Comparison of ENCODE assay signal across 14 cellular contexts in the genomic region with DNA sequence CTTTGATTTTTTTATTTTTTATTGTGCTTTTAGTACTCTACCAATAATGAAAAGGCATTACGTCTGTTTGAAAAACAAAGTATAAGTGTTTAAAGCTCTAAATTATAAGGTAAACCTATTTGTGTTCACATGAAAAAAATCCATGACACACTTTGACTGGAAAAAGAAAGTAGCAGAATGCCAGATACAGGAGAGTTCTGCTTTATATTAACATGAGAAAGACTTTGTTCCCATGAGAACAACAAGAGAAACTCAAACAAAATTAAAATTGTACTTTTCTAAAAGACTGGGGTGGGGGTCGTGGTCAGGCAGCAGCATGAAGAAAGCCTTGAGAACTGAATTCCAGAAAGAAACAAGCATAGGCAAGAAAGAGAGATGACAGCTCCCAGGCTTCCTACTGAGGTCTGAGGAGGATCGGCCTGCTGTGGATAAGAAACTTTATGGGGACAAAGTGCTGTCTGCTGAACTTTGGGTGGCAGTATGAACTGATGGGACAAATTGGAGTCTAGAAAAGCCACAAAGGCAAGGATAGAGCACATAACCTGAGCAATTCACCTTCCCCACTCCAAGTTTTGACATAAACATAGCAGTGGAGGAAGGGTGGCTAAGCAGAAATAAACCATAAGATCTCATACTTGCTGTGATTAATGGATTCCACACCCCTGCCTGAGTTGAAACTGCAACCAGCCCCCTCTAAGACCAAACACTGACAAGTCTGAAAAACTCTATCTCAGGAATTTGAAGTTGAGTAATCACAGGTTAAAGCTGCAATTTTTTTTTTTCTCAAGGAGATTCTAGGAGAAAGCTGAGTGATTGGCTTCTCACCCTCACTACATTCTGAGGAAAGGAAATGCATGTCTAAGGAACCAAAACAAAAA. TPM values are rescaled to one million over a fixed set of nuclear protein-coding genes. Genes with fewer than 3 reads are reported as not detected.
A peak's percentile ranks its signal among the peaks of the same experiment; 100 is the strongest.
DNase-seq lines count a peak whose midpoint lies in the region; ATAC-seq, FAIRE-seq and TF ChIP-seq lines count a peak whose summit lies in the region.
"Had no signal": no experiment of that assay in that cellular context is flagged by ENCODE, and none has a peak within 500 bp of the region (broad histone marks: within the 10 kb centered on the region; RNA-seq: fewer than 3 reads in every experiment).

No MANE protein-coding gene starts in this region.

- H3K4me1 Mint-ChIP-seq in activated T-helper 17 cell treated with anti-CD3 and anti-CD28 coated beads, Interleukin-2, amount 50 U/mL, for 72 hours, result no peaks in the 10 kb centered on the region
- H3K4me1 Mint-ChIP-seq: naive B cell had no signal

- no peak for TF ChIP-seq EP300 in gastroesophageal sphincter (IDR thresholded peaks at IDR 0.05)

- peaks cover 5% of the 10 kb centered on the region for H3K9me3 Mint-ChIP-seq in activated T-helper 17 cell treated with anti-CD3 and anti-CD28 coated beads, Interleukin-2, amount 50 U/mL, for 72 hours

- H3K27me3 Mint-ChIP-seq in activated T-helper 17 cell treated with anti-CD3 and anti-CD28 coated beads, Interleukin-2, amount 50 U/mL, for 72 hours, result peaks cover 10% of the 10 kb centered on the region

- H3K36me3 Mint-ChIP-seq in activated T-helper 17 cell treated with anti-CD3 and anti-CD28 coated beads, Interleukin-2, amount 50 U/mL, for 72 hours (ENCODE audit: low read depth), result no peaks in the 10 kb centered on the region

- peak overlapping the region; percentile 84 to 94 (median 90) for H3K27ac ChIP-seq in gastroesophageal sphincter
- H3K27ac ChIP-seq in rectal smooth muscle tissue (ENCODE audit: low read depth, low read length), result peak overlapping the region; percentile 94
- H3K27ac ChIP-seq in right cardiac atrium (ENCODE audit: low read length), result no peak overlapping the region
- no peak overlapping the region for H3K27ac ChIP-seq in ascending aorta
- H3K27ac ChIP-seq: VCaP had no signal

- H3K27me3 ChIP-seq in gastroesophageal sphincter (no peaks in the 10 kb centered on the region), rectal smooth muscle tissue (ENCODE audit: control insufficient read depth, insufficient read depth, low read length) (no peaks in the 10 kb centered on the region), right cardiac atrium (ENCODE audit: control insufficient read depth, insufficient read depth) (no peaks in the 10 kb centered on the region), ascending aorta (no peaks in the 10 kb centered on the region)

- H3K4me3 ChIP-seq in gastroesophageal sphincter (no peak overlapping the region), rectal smooth muscle tissue (ENCODE audit: low read length) (no peak overlapping the region), right cardiac atrium (ENCODE audit: low read length) (no peak overlapping the region), ascending aorta (no peak overlapping the region)
- H3K4me3 ChIP-seq: GM12878 had no signal

- peak; percentile 66 for DNase-seq in EL
- no peak for DNase-seq in HuH-7 (ENCODE audit: low spot score)
- DNase-seq in GM12892 (ENCODE audit: insufficient read length), result no peak
- DNase-seq in right cardiac atrium, result no peak
- no peak for DNase-seq in ascending aorta (ENCODE audit: low spot score in 2 of 2)
- DNase-seq: activated T-cell treated with anti-CD3 and anti-CD28 coated beads, Interleukin-2, amount 50 U/mL, for 48 hours; naive B cell; RPMI8226; stimulated activated CD4-positive, alpha-beta T cell treated with anti-CD3 and anti-CD28 coated beads, Interleukin-2, amount 100 ng/mL, for 24 hours had no signal

- no peak overlapping the region for H3K27ac Mint-ChIP-seq in activated T-helper 17 cell treated with anti-CD3 and anti-CD28 coated beads, Interleukin-2, amount 50 U/mL, for 72 hours

- TF ChIP-seq CTCF in gastroesophageal sphincter (IDR thresholded peaks at IDR 0.05), result no peak
- TF ChIP-seq CTCF in ascending aorta (IDR thresholded peaks at IDR 0.05), result no peak

- ATAC-seq in activated T-helper 17 cell treated with anti-CD3 and anti-CD28 coated beads, Interleukin-2, amount 50 U/mL, for 72 hours (replicated peaks), result peak; percentile 51
- no peak for ATAC-seq in gastroesophageal sphincter
- ATAC-seq in right cardiac atrium, result no peak
- ATAC-seq: GM12878 had no signal

- FAIRE-seq in GM12892 (lab: Jason Lieb, UNC), result no peak
- FAIRE-seq: GM12878 had no signal

- H3K9ac ChIP-seq in rectal smooth muscle tissue (ENCODE audit: low read length), result no peak overlapping the region

- WGBS in gastroesophageal sphincter (ENCODE audit: low coverage in 1 of 2), 2 donors, result 20 to 35% methylated on average over 2 to 3 of the region's 3 CpGs
- WGBS in right cardiac atrium, result 64% methylated on average over 3 of the region's 3 CpGs

- no peaks in the 10 kb centered on the region for H3K36me3 ChIP-seq in gastroesophageal sphincter
- no peaks in the 10 kb centered on the region for H3K36me3 ChIP-seq in rectal smooth muscle tissue (ENCODE audit: control insufficient read depth, insufficient read depth, low read length)
- no peaks in the 10 kb centered on the region for H3K36me3 ChIP-seq in ascending aorta

- H3K9me3 ChIP-seq in gastroesophageal sphincter, result peaks cover 0 to 7% (median 0%) of the 10 kb centered on the region in 3 donors
- H3K9me3 ChIP-seq in right cardiac atrium (ENCODE audit: control insufficient read depth, low read length), result no peaks in the 10 kb centered on the region
- peaks cover 0 to 8% of the 10 kb centered on the region in 2 donors for H3K9me3 ChIP-seq in ascending aorta

- TF ChIP-seq POLR2A in gastroesophageal sphincter (IDR thresholded peaks at IDR 0.05), result no peak
- TF ChIP-seq POLR2A in GM12892 (IDR thresholded peaks at IDR 0.05; ENCODE audit: low read depth, low read length), result no peak

- H3K4me1 ChIP-seq in gastroesophageal sphincter (peaks cover 18 to 84% (median 35%) of the 10 kb centered on the region in 3 donors), rectal smooth muscle tissue (ENCODE audit: control insufficient read depth, insufficient read depth, low read length) (peaks cover 75% of the 10 kb centered on the region), right cardiac atrium (ENCODE audit: control insufficient read depth, insufficient read depth, low read length) (peaks cover 4% of the 10 kb centered on the region), ascending aorta (peaks cover 3 to 10% of the 10 kb centered on the region in 2 donors)

- no peak overlapping the region for H3K4me3 Mint-ChIP-seq in activated T-helper 17 cell treated with anti-CD3 and anti-CD28 coated beads, Interleukin-2, amount 50 U/mL, for 72 hours
- H3K4me3 Mint-ChIP-seq: naive B cell had no signal

- intact Hi-C loops in right cardiac atrium (cut with DNase I) (loop anchor here in 1 of 4 donors (5.0 kb wide), 1 partner anchor 43 kb away; the partner anchor contains the start of gene COL6A1), ascending aorta (cut with DNase I) (loop anchor here (5.0 kb wide), 1 partner anchor 42 kb away; no protein-coding TSS in a partner anchor)

RNA-seq across cellular contexts. Expression of gene COL6A1, which starts 43.7 kb away (rescaled TPM):
- total RNA-seq in activated T-helper 17 cell treated with anti-CD3 and anti-CD28 coated beads, Interleukin-2, amount 50 U/mL, for 72 hours, result 1 to 10 TPM in 1 of 2 donors, under 1 TPM in 1; 0.69 to 2.0 TPM
- total RNA-seq in gastroesophageal sphincter, result 1,000 to 10,000 TPM in 2 of 4 donors, 100 to 1,000 TPM in 2; 477 to 1,231 (median 878) TPM
- not detected for polyA plus RNA-seq in GM12892 (2012; ENCODE audit: missing spikeins)
- total RNA-seq in right cardiac atrium, result 100 to 1,000 TPM; 112 to 192 (median 171) TPM
- 165 TPM for polyA plus RNA-seq in right cardiac atrium
- total RNA-seq in ascending aorta, result 1,564 TPM

Comparison
In these comparisons a context has a peak if more than half of its experiments do, and no peak if none do; other contexts are left out.
1. H3K27ac ChIP-seq: peak in gastroesophageal sphincter (4 of 4) and rectal smooth muscle tissue (single experiment); none in right cardiac atrium (single experiment) and ascending aorta (0 of 2).
2. RNA of gene COL6A1, which starts 43.7 kb away (total RNA-seq): 1,564 TPM in ascending aorta (single experiment), 477 to 1,231 TPM in gastroesophageal sphincter and 112 to 192 TPM in right cardiac atrium; 0.69 to 2.0 TPM in activated T-helper 17 cell treated with anti-CD3 and anti-CD28 coated beads, Interleukin-2, amount 50 U/mL, for 72 hours; every median in the first group is over 10 times any median in the second.